15 cellular contexts compared by ENCODE assay signal in the genomic region with DNA sequence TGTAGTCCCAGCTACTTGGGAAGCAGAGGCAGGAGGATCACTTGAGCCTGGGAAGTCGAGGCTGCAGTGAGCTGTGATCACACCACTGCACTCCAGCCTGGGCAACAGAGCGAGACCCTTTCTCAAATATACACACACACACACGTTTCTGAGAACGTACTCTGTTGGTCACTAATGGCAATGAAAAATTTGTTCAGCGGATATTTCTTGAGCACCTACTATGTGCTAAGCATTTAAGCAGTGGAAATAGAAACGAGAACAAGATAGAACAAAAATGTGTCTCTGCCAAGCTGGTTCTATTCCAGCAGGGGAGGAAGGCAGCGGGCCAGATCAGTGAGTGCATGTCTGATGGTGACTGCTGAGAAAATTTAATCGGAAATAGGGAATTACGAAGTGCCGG. TPM values are rescaled to one million over a fixed set of nuclear protein-coding genes. Genes with fewer than 3 reads are reported as not detected.
A peak's percentile ranks its signal among the peaks of the same experiment; 100 is the strongest.
DNase-seq lines count a peak whose midpoint lies in the region; ATAC-seq and TF ChIP-seq lines count a peak whose summit lies in the region.
"Had no signal": no experiment of that assay in that cellular context is flagged by ENCODE, and none has a peak within 500 bp of the region (broad histone marks: within the 10 kb centered on the region; RNA-seq: fewer than 3 reads in every experiment).

No MANE protein-coding gene starts in this region.

- H3K4me1 Mint-ChIP-seq in activated B cell treated with CpG ODN at 0.5 μM for 24 hours: peaks cover 58% of the 10 kb centered on the region
- peaks cover 86% of the 10 kb centered on the region for H3K4me1 Mint-ChIP-seq in dendritic cell treated with granulocyte-macrophage colony-stimulating factor and Interleukin-4, amounts not matched to agents 40 ng/mL and 50 ng/mL, for 4 days (ENCODE audit: low read depth)
- peaks cover 61% of the 10 kb centered on the region for H3K4me1 Mint-ChIP-seq in stimulated activated memory B cell treated with anti-CD40 and anti-IgM and Interleukin-4, amounts not matched to agents 10 μg/mL and 1 μg/mL and 100 μg/mL, for 72 hours

- TF ChIP-seq CTCF in activated B cell treated with CpG ODN at 0.5 μM for 24 hours (IDR thresholded peaks at IDR 0.05): no peak

- no peak for DNase-seq in activated naive CD4-positive, alpha-beta T cell treated with anti-CD3 and anti-CD28 coated beads, Interleukin-2, amount 50 U/mL, for 72 hours (ENCODE audit: low spot score in 2 of 2)
- no peak for DNase-seq in activated naive CD4-positive, alpha-beta T cell treated with anti-CD3 and anti-CD28 coated beads, Interleukin-2, amount 50 U/mL, for 16 hours
- DNase-seq in activated B cell treated with CpG ODN at 0.5 μM for 24 hours: no peak
- no peak for DNase-seq in posterior cingulate gyrus
- no peak for DNase-seq in dedifferentiated amniotic fluid mesenchymal stem cell (ENCODE audit: extremely low spot score)
- DNase-seq: activated CD4-positive, alpha-beta T cell treated with anti-CD3 and anti-CD28 coated beads, Interleukin-2, amount 50 U/mL, for 4 hours; aorta; DMS79 treated with DMSO at 0.1 percent for 48 hours; HFFc6; NCI-H187 treated with DMSO at 0.1 percent for 48 hours had no signal

- peaks cover 17 to 26% of the 10 kb centered on the region in 2 donors for H3K36me3 Mint-ChIP-seq in activated naive CD4-positive, alpha-beta T cell treated with anti-CD3 and anti-CD28 coated beads, Interleukin-2, amount 50 U/mL, for 72 hours
- H3K36me3 Mint-ChIP-seq in activated B cell treated with CpG ODN at 0.5 μM for 24 hours (ENCODE audit: low read depth): peaks cover 55% of the 10 kb centered on the region
- peaks cover 96% of the 10 kb centered on the region for H3K36me3 Mint-ChIP-seq in dendritic cell treated with granulocyte-macrophage colony-stimulating factor and Interleukin-4, amounts not matched to agents 40 ng/mL and 50 ng/mL, for 4 days (ENCODE audit: low read depth)
- peaks cover 49% of the 10 kb centered on the region for H3K36me3 Mint-ChIP-seq in stimulated activated memory B cell treated with anti-CD40 and anti-IgM and Interleukin-4, amounts not matched to agents 10 μg/mL and 1 μg/mL and 100 μg/mL, for 72 hours

- ATAC-seq in activated naive CD4-positive, alpha-beta T cell treated with anti-CD3 and anti-CD28 coated beads, Interleukin-2, amount 50 U/mL, for 72 hours: no peak
- ATAC-seq in activated B cell treated with CpG ODN at 0.5 μM for 24 hours (ENCODE audit: low read depth) (no peak), GM19452 (IDR thresholded peaks at IDR 0.05; ENCODE audit: unreplicated experiment) (no peak)
- no peak for ATAC-seq in stimulated activated memory B cell treated with anti-CD40 and anti-IgM and Interleukin-4, amounts not matched to agents 10 μg/mL and 1 μg/mL and 100 μg/mL, for 72 hours
- ATAC-seq: right cardiac atrium had no signal

- no peaks in the 10 kb centered on the region for H3K9me3 Mint-ChIP-seq in activated naive CD4-positive, alpha-beta T cell treated with anti-CD3 and anti-CD28 coated beads, Interleukin-2, amount 50 U/mL, for 72 hours
- H3K9me3 Mint-ChIP-seq in activated B cell treated with CpG ODN at 0.5 μM for 24 hours: no peaks in the 10 kb centered on the region
- no peaks in the 10 kb centered on the region for H3K9me3 Mint-ChIP-seq in dendritic cell treated with granulocyte-macrophage colony-stimulating factor and Interleukin-4, amounts not matched to agents 40 ng/mL and 50 ng/mL, for 4 days
- H3K9me3 Mint-ChIP-seq in stimulated activated memory B cell treated with anti-CD40 and anti-IgM and Interleukin-4, amounts not matched to agents 10 μg/mL and 1 μg/mL and 100 μg/mL, for 72 hours: no peaks in the 10 kb centered on the region
- H3K9me3 Mint-ChIP-seq: HFFc6, mesothelial cell of epicardium had no signal

- H3K27me3 Mint-ChIP-seq in activated B cell treated with CpG ODN at 0.5 μM for 24 hours: no peaks in the 10 kb centered on the region
- no peaks in the 10 kb centered on the region for H3K27me3 Mint-ChIP-seq in dendritic cell treated with granulocyte-macrophage colony-stimulating factor and Interleukin-4, amounts not matched to agents 40 ng/mL and 50 ng/mL, for 4 days
- H3K27me3 Mint-ChIP-seq in stimulated activated memory B cell treated with anti-CD40 and anti-IgM and Interleukin-4, amounts not matched to agents 10 μg/mL and 1 μg/mL and 100 μg/mL, for 72 hours: no peaks in the 10 kb centered on the region

- intact Hi-C loops in activated B cell treated with CpG ODN at 0.5 μM for 24 hours (cut with micrococcal nuclease) (loop anchor here (1.0 kb wide), 1 partner anchor 9 kb away; the partner anchor contains the start of gene ARPC1B), posterior cingulate gyrus (cut with DNase I) (no loop called here)
- intact Hi-C loops in dendritic cell treated with granulocyte-macrophage colony-stimulating factor and Interleukin-4, amounts not matched to agents 40 ng/mL and 50 ng/mL, for 4 days (cut with micrococcal nuclease): no loop called here

- H3K4me3 Mint-ChIP-seq in activated B cell treated with CpG ODN at 0.5 μM for 24 hours: peak overlapping the region; percentile 28
- H3K4me3 Mint-ChIP-seq in dendritic cell treated with granulocyte-macrophage colony-stimulating factor and Interleukin-4, amounts not matched to agents 40 ng/mL and 50 ng/mL, for 4 days: no peak overlapping the region
- no peak overlapping the region for H3K4me3 Mint-ChIP-seq in stimulated activated memory B cell treated with anti-CD40 and anti-IgM and Interleukin-4, amounts not matched to agents 10 μg/mL and 1 μg/mL and 100 μg/mL, for 72 hours
- H3K4me3 Mint-ChIP-seq: HFFc6, mesothelial cell of epicardium had no signal

- POLR2A ChIA-PET in activated B cell treated with CpG ODN at 0.5 μM for 24 hours (lab: Charles Lee): interaction anchor here (0.6 to 10.5 kb wide), 5 partner anchors 8 to 169 kb away, joined by 4 to 189 read pairs (median 4); partner anchors contain the start of genes BUD31 and PDAP1

- peak overlapping the region; percentile 82 to 95 for H3K27ac Mint-ChIP-seq in activated naive CD4-positive, alpha-beta T cell treated with anti-CD3 and anti-CD28 coated beads, Interleukin-2, amount 50 U/mL, for 72 hours
- peak overlapping the region; percentile 75 for H3K27ac Mint-ChIP-seq in activated B cell treated with CpG ODN at 0.5 μM for 24 hours
- peak overlapping the region; percentile 81 for H3K27ac Mint-ChIP-seq in dendritic cell treated with granulocyte-macrophage colony-stimulating factor and Interleukin-4, amounts not matched to agents 40 ng/mL and 50 ng/mL, for 4 days
- H3K27ac Mint-ChIP-seq in stimulated activated memory B cell treated with anti-CD40 and anti-IgM and Interleukin-4, amounts not matched to agents 10 μg/mL and 1 μg/mL and 100 μg/mL, for 72 hours: peak overlapping the region; percentile 83
- H3K27ac Mint-ChIP-seq: HFFc6, mesothelial cell of epicardium had no signal

- CTCF ChIA-PET in activated B cell treated with CpG ODN at 0.5 μM for 24 hours (lab: Charles Lee): no interaction called here

RNA-seq across cellular contexts. Expression of gene ARPC1B, which starts 8.7 kb away (rescaled TPM):
- 100 to 1,000 TPM; 254 to 333 TPM for total RNA-seq in activated naive CD4-positive, alpha-beta T cell treated with anti-CD3 and anti-CD28 coated beads, Interleukin-2, amount 50 U/mL, for 72 hours
- 300 and 312 TPM in 2 replicates for total RNA-seq in activated B cell treated with CpG ODN at 0.5 μM for 24 hours

RNA-seq across cellular contexts. Expression of gene PDAP1, which starts 25.2 kb away (rescaled TPM):
- total RNA-seq in activated naive CD4-positive, alpha-beta T cell treated with anti-CD3 and anti-CD28 coated beads, Interleukin-2, amount 50 U/mL, for 72 hours: 100 to 1,000 TPM; 101 to 148 TPM
- 105 and 134 TPM in 2 replicates for total RNA-seq in activated B cell treated with CpG ODN at 0.5 μM for 24 hours

RNA-seq across cellular contexts. Expression of gene BUD31, which starts 25.6 kb away (rescaled TPM):
- 100 to 1,000 TPM; 131 to 135 TPM for total RNA-seq in activated naive CD4-positive, alpha-beta T cell treated with anti-CD3 and anti-CD28 coated beads, Interleukin-2, amount 50 U/mL, for 72 hours
- total RNA-seq in activated B cell treated with CpG ODN at 0.5 μM for 24 hours: 93.7 and 113 TPM in 2 replicates

RNA-seq across cellular contexts. Expression of gene PTCD1, which starts 55.4 kb away (rescaled TPM):
- total RNA-seq in activated naive CD4-positive, alpha-beta T cell treated with anti-CD3 and anti-CD28 coated beads, Interleukin-2, amount 50 U/mL, for 72 hours: 1 to 10 TPM; 4.4 to 4.5 TPM
- 8.4 and 13.4 TPM in 2 replicates for total RNA-seq in activated B cell treated with CpG ODN at 0.5 μM for 24 hours

RNA-seq across cellular contexts. Expression of gene CPSF4, which starts 55.5 kb away (rescaled TPM):
- total RNA-seq in activated naive CD4-positive, alpha-beta T cell treated with anti-CD3 and anti-CD28 coated beads, Interleukin-2, amount 50 U/mL, for 72 hours: 10 to 100 TPM; 47.5 to 62.1 TPM
- total RNA-seq in activated B cell treated with CpG ODN at 0.5 μM for 24 hours: 46.2 and 60.9 TPM in 2 replicates
